ENCODE assay signal across 3 cellular contexts in the genomic region with DNA sequence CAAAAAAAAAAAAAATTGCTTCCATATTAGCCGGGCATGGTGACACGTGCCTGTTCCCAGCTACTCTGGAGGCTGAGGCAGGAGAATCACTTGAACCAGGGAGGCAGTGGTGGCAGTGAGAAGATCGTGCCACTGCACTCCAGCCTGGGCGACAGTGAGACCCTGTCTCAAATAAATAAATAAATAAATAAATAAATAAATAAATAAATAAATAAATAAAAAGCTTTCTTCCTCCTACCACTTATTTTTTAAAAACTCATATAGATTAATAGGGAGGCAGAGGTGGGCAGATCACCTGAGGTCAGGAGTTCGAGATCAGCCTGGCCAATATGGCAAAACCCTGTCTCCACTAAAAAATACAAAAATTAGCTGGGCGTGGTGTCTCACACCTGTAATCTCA. TPM values are rescaled to one million over a fixed set of nuclear protein-coding genes. Genes with fewer than 3 reads are reported as not detected.
"Had no signal": no experiment of that assay in that cellular context is flagged by ENCODE, and none has a peak within 500 bp of the region (broad histone marks: within the 10 kb centered on the region; RNA-seq: fewer than 3 reads in every experiment).

No MANE protein-coding gene starts in this region.

RNA-seq across cellular contexts. Expression of gene TEX14, which starts 7.4 kb away (rescaled TPM):
- polyA plus RNA-seq: hepatocyte; immature natural killer cell; naive thymus-derived CD4-positive, alpha-beta T cell had no signal
